ENCODE assay signal across 1 cellular context in genomic region chr9:89639367-89639795, GRCh38.
TF ChIP-seq lines count a peak whose summit lies in the region.

No MANE protein-coding gene starts in this region.

TF ChIP-seq in SK-N-SH, 30 proteins besides CTCF, POLR2A, EP300 and RAD21 (continued from another document):
- TF ChIP-seq REST (IDR thresholded peaks at IDR 0.05; ENCODE audit: low read depth, low read length) (no peak), CHD2 (IDR thresholded peaks at IDR 0.05; ENCODE audit: low read length, partially characterized antibody) (no peak), FOXJ3 (CRISPR knock-in tag; IDR thresholded peaks at IDR 0.05) (no peak)
